In genomic region chr10:9596368-9596920, GRCh38 we compare ENCODE assay signal across 19 cellular contexts.
A peak's percentile ranks its signal among the peaks of the same experiment; 100 is the strongest.
DNase-seq lines count a peak whose midpoint lies in the region; ATAC-seq and FAIRE-seq lines count a peak whose summit lies in the region.
"Had no signal": no experiment of that assay in that cellular context is flagged by ENCODE, and none has a peak within 500 bp of the region (broad histone marks: within the 10 kb centered on the region; RNA-seq: fewer than 3 reads in every experiment).

No MANE protein-coding gene starts in this region.

- no peak for FAIRE-seq in RCC 7860 (lab: Jason Lieb, UNC)

- no peaks in the 10 kb centered on the region for H3K4me1 ChIP-seq in stomach smooth muscle (ENCODE audit: control insufficient read depth, insufficient read depth, low read length)
- H3K4me1 ChIP-seq: left ventricle myocardium inferior, thyroid gland had no signal

- ATAC-seq in HG03175 (IDR thresholded peaks at IDR 0.05; ENCODE audit: unreplicated experiment) (no peak), GM18498 (IDR thresholded peaks at IDR 0.05; ENCODE audit: unreplicated experiment) (no peak)
- ATAC-seq: GM23338; naive thymus-derived CD8-positive, alpha-beta T cell had no signal

- H3K36me3 ChIP-seq in stomach smooth muscle (ENCODE audit: control insufficient read depth in 2 of 2, insufficient read depth in 2 of 2, low read length in 2 of 2) = no peaks in the 10 kb centered on the region
- H3K36me3 ChIP-seq: left ventricle myocardium inferior, thyroid gland had no signal

- DNase-seq in GM03348 (ENCODE audit: low spot score) (peak; percentile 3), RCC 7860 (ENCODE audit: low spot score) (peak; percentile 33), fibroblast of gingiva (ENCODE audit: low read depth) (peak; percentile 25), posterior vena cava (ENCODE audit: low spot score) (no peak)
- DNase-seq: activated CD4-positive, CD25-positive, alpha-beta regulatory T cell treated with anti-CD3 and anti-CD28 coated beads, Interleukin-2, amount 50 U/mL, for 72 hours; activated CD8-positive, alpha-beta memory T cell treated with anti-CD3 and anti-CD28 coated beads, Interleukin-2, amount 50 U/mL, for 4 hours; CD8-positive, alpha-beta memory T cell; left ventricle myocardium inferior; naive thymus-derived CD8-positive, alpha-beta T cell; NCI-H1417; NCI-H510A treated with DMSO at 0.1 percent for 48 hours; stimulated activated CD4-positive, alpha-beta T cell treated with anti-CD3 and anti-CD28 coated beads, Interleukin-2, amount 100 ng/mL, for 24 hours; T-helper 1 cell; thyroid gland had no signal

- H3K27me3 ChIP-seq in stomach smooth muscle (ENCODE audit: control insufficient read depth in 1 of 2, insufficient read depth in 2 of 2, low read length in 2 of 2) = no peaks in the 10 kb centered on the region
- H3K27me3 ChIP-seq: hepatocyte, thyroid gland had no signal

- H3K9me3 ChIP-seq in stomach smooth muscle (ENCODE audit: control insufficient read depth in 2 of 2, low read length in 2 of 2) = no peaks in the 10 kb centered on the region
- H3K9me3 ChIP-seq: left ventricle myocardium inferior, thyroid gland had no signal

- H3K4me3 ChIP-seq in stomach smooth muscle (ENCODE audit: low read length in 2 of 2) = peak overlapping the region; percentile 16 to 58
- H3K4me3 ChIP-seq: GM23338, hepatocyte, left ventricle myocardium inferior, thyroid gland had no signal

- intact Hi-C loops in posterior vena cava (cut with DNase I) = no loop called here

- H3K27ac ChIP-seq in stomach smooth muscle (ENCODE audit: low read length) = no peak overlapping the region
- H3K27ac ChIP-seq: hepatocyte, left ventricle myocardium inferior, thyroid gland had no signal

- H3K9ac ChIP-seq in stomach smooth muscle (ENCODE audit: low read length in 2 of 2) = no peak overlapping the region
